Comparison of ENCODE assay signal across 21 cellular contexts in the genomic region with DNA sequence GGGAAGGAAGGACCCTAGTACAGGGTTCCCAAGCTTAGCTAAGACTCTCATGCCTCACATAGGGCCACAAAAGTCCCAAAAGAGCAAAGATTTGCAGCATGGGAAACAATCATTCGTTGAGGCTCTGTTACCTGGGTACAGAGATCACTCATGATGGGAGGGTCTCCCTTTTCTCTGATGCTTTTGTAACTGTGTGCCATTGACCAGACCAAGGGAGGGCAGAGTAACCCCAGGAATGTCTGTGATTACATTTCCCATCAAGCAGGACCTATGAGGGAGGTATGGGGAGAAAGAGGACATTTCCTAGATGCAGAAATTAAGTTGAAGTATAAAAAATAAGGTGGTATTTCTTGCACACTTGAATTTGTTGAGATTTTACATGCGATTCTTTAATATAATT. TPM values are rescaled to one million over a fixed set of nuclear protein-coding genes. Genes with fewer than 3 reads are reported as not detected.
DNase-seq lines count a peak whose midpoint lies in the region; ATAC-seq, FAIRE-seq and TF ChIP-seq lines count a peak whose summit lies in the region.
"Had no signal": no experiment of that assay in that cellular context is flagged by ENCODE, and none has a peak within 500 bp of the region (broad histone marks: within the 10 kb centered on the region; RNA-seq: fewer than 3 reads in every experiment).

No MANE protein-coding gene starts in this region.

- no peaks in the 10 kb centered on the region for H3K79me2 ChIP-seq in GM23338 (replicated peaks; ENCODE audit: insufficient read depth)
- H3K79me2 ChIP-seq in H9 (ENCODE audit: insufficient read depth, low read length): no peaks in the 10 kb centered on the region
- H3K79me2 ChIP-seq in H1 (ENCODE audit: control insufficient read depth in 1 of 2, insufficient read depth in 2 of 2, low read length in 2 of 2): no peaks in the 10 kb centered on the region

- FAIRE-seq in H1 (lab: Jason Lieb, UNC): no peak
- FAIRE-seq: GM12891, GM18507 had no signal

- TF ChIP-seq CTCF in GM23338 (conservative IDR thresholded peaks at IDR 0.05; ENCODE audit: low read depth in 2 of 2) (peak; percentile 9 to 32; a peak in 2 of 4 replicates), H9 (conservative IDR thresholded peaks at IDR 0.05) (no peak), RWPE2 (IDR thresholded peaks at IDR 0.05; ENCODE audit: poor library complexity, severe bottlenecking) (no peak), H1 (IDR thresholded peaks at IDR 0.05; ENCODE audit: control extremely low read depth in 1 of 3, insufficient read depth in 1 of 3, low read depth in 1 of 3, low read length in 3 of 3) (peak in 2 of 3 experiments; percentile 3 to 8; a peak in 2 of 4 replicates), psoas muscle (IDR thresholded peaks at IDR 0.05) (no peak)

- H4K91ac ChIP-seq in H9 (ENCODE audit: insufficient read length, low read depth, low read length) (no peak overlapping the region), H1 (replicated peaks; ENCODE audit: insufficient read length, low read length) (no peak overlapping the region)

- H3K9ac ChIP-seq in H9 (ENCODE audit: extremely low read depth, insufficient read length, low read length): no peak overlapping the region
- H3K9ac ChIP-seq in H1 (replicated peaks in 1 of 4; ENCODE audit: extremely low read depth in 1 of 4, low read depth in 3 of 4, low read length in 3 of 4): peak overlapping the region in 1 of 4 experiments; percentile 25; a peak in 1 of 7 replicates
- H3K9ac ChIP-seq: BLaER1 had no signal

- TF ChIP-seq EP300 in H1 (IDR thresholded peaks at IDR 0.05; ENCODE audit: borderline replicate concordance in 1 of 2, low read depth in 2 of 2, low read length in 2 of 2): no peak

- no CpG with 5 or more reads among the region's 2 CpGs for WGBS in H9 (ENCODE audit: extremely low coverage, insufficient read length, low lambda C conversion rate)
- 88% methylated on average over 2 of the region's 2 CpGs; no CpG with 5 or more reads in 1 of the 2 experiments for WGBS in H1 (ENCODE audit: extremely low coverage in 1 of 2, insufficient coverage in 1 of 2, insufficient read length in 1 of 2, insufficient replicate concordance in 2 of 2, low coverage in 1 of 2, low lambda C conversion rate in 2 of 2, missing lambda C conversion rate in 1 of 2), 2 experiments
- 79 to 89% (median 82%) methylated on average over 2 of the region's 2 CpGs for WGBS in psoas muscle, 3 donors

- H3K4me1 ChIP-seq in GM23338 (ENCODE audit: insufficient read depth) (no peaks in the 10 kb centered on the region), H9 (ENCODE audit: insufficient read depth, low read length) (no peaks in the 10 kb centered on the region), RWPE2 (ENCODE audit: insufficient read depth, poor library complexity, severe bottlenecking) (no peaks in the 10 kb centered on the region), H1 (replicated peaks in 1 of 4; ENCODE audit: control insufficient read depth in 3 of 4, insufficient read depth in 4 of 4, low read length in 3 of 4) (peaks cover 0 to 3% (median 0%) of the 10 kb centered on the region in 4 experiments; a peak in 1 of 7 replicates), psoas muscle (no peaks in the 10 kb centered on the region)
- H3K4me1 ChIP-seq: BLaER1, Caco-2 had no signal

- POLR2A ChIA-PET in H1 (lab: Charles Lee; ENCODE audit: partially characterized antibody): no interaction called here

- TF ChIP-seq POLR2A in H1 (IDR thresholded peaks at IDR 0.05; ENCODE audit: control extremely low read depth in 1 of 2, low read depth in 2 of 2, low read length in 2 of 2): no peak

- H3K4me2 ChIP-seq in GM23338 (no peak overlapping the region), H9 (ENCODE audit: insufficient read depth, insufficient read length, low read length) (no peak overlapping the region), H1 (ENCODE audit: insufficient read depth in 1 of 2, low read depth in 2 of 2, low read length in 2 of 2) (no peak overlapping the region)
- H3K4me2 ChIP-seq: BLaER1 had no signal

- no peaks in the 10 kb centered on the region for H3K9me2 ChIP-seq in GM23338 (ENCODE audit: insufficient read depth)

- H2BK20ac ChIP-seq in H9 (ENCODE audit: low read depth, low read length, poor library complexity, severe bottlenecking) (no peak overlapping the region), H1 (ENCODE audit: low read length) (no peak overlapping the region)

- H2AK5ac ChIP-seq in H9 (ENCODE audit: insufficient read length, low read length) (no peak overlapping the region), H1 (ENCODE audit: low read depth, low read length) (no peak overlapping the region)

- intact Hi-C loops in psoas muscle (cut with DNase I): no loop called here

- DNase-seq in GM23338 (ENCODE audit: low spot score): peak; percentile 12
- DNase-seq in H9: no peak
- DNase-seq in RWPE2 (ENCODE audit: low spot score): no peak
- DNase-seq in H1 (ENCODE audit: low read depth in 1 of 2, low spot score in 2 of 2): no peak
- no peak for DNase-seq in AG08396 (ENCODE audit: low spot score)
- no peak for DNase-seq in activated CD4-positive, alpha-beta T cell treated with anti-CD3 and anti-CD28 coated beads for 4 hours
- no peak for DNase-seq in psoas muscle
- DNase-seq in NCI-H82 (lab: John Stamatoyannopoulos, UW): no peak
- DNase-seq: Caco-2; CD4-positive, CD25-positive, alpha-beta regulatory T cell; CD8-positive, alpha-beta T cell; DMS53; DMS79 treated with DMSO at 0.1 percent for 48 hours; GF-D8; HFFc6 had no signal

- H3K4ac ChIP-seq in H9 (ENCODE audit: low read depth, low read length): no peak overlapping the region
- H3K4ac ChIP-seq in H1 (replicated peaks; ENCODE audit: insufficient read length, low read depth, low read length): no peak overlapping the region

- CTCF ChIA-PET in H1 (lab: Charles Lee; ENCODE audit: partially characterized antibody): interaction anchor here (0.6 to 1.3 kb wide), 3 partner anchors 45 to 209 kb away, joined by 3 to 5 read pairs (median 4); no protein-coding TSS in a partner anchor

- no peak overlapping the region for H3K56ac ChIP-seq in H9 (ENCODE audit: insufficient read length, low read depth, low read length)
- no peak overlapping the region for H3K56ac ChIP-seq in H1 (replicated peaks; ENCODE audit: insufficient read length, low read depth, low read length)

- no peaks in the 10 kb centered on the region for H3K36me3 ChIP-seq in GM23338 (ENCODE audit: insufficient read depth)
- no peaks in the 10 kb centered on the region for H3K36me3 ChIP-seq in RWPE2 (ENCODE audit: low read depth)
- H3K36me3 ChIP-seq in H1 (ENCODE audit: control insufficient read depth in 2 of 4, insufficient read depth in 4 of 4, low read length in 3 of 4): no peaks in the 10 kb centered on the region
- no peaks in the 10 kb centered on the region for H3K36me3 ChIP-seq in psoas muscle (ENCODE audit: insufficient read depth in 1 of 2, low read depth in 1 of 2)
- H3K36me3 ChIP-seq: BLaER1, HAP-1 had no signal

- H2BK15ac ChIP-seq in H9 (ENCODE audit: low read depth, low read length): no peak overlapping the region
- no peak overlapping the region for H2BK15ac ChIP-seq in H1 (ENCODE audit: low read length)

- H2AFZ ChIP-seq in GM23338 (peak overlapping the region; percentile 90), H9 (ENCODE audit: low read length) (peak overlapping the region; percentile 16), H1 (ENCODE audit: low read length) (peak overlapping the region; percentile 92; the same call in 1 of the 2 replicates)

- no peaks in the 10 kb centered on the region for H3K36me3 Mint-ChIP-seq in GM23338 (ENCODE audit: low read depth)
- H3K36me3 Mint-ChIP-seq in H9 (ENCODE audit: insufficient read depth in 1 of 3, low read depth in 3 of 3): no peaks in the 10 kb centered on the region
- H3K36me3 Mint-ChIP-seq: CD4-positive, CD25-positive, alpha-beta regulatory T cell; CD8-positive, alpha-beta T cell had no signal

- H3K27me3 ChIP-seq in GM23338 (ENCODE audit: insufficient read depth) (no peaks in the 10 kb centered on the region), H9 (ENCODE audit: insufficient read depth, low read length) (no peaks in the 10 kb centered on the region), RWPE2 (ENCODE audit: insufficient read depth, poor library complexity, severe bottlenecking) (no peaks in the 10 kb centered on the region), H1 (replicated peaks in 1 of 4; ENCODE audit: control insufficient read depth in 3 of 4, extremely low read depth in 1 of 4, insufficient read depth in 3 of 4, low read length in 3 of 4) (no peaks in the 10 kb centered on the region), psoas muscle (ENCODE audit: insufficient read depth in 3 of 3, low read length in 2 of 3) (no peaks in the 10 kb centered on the region)
- H3K27me3 ChIP-seq: BLaER1 had no signal

- no peaks in the 10 kb centered on the region; the same call in 1 of the 2 replicates for H3F3A ChIP-seq in GM23338 (replicated peaks; ENCODE audit: low read depth)

- H3K9me3 Mint-ChIP-seq in GM23338 (peaks cover 7% of the 10 kb centered on the region; the same call in 1 of the 3 replicates), H9 (no peaks in the 10 kb centered on the region)
- H3K9me3 Mint-ChIP-seq: CD4-positive, CD25-positive, alpha-beta regulatory T cell; CD8-positive, alpha-beta T cell; HFFc6 had no signal

- H3K79me1 ChIP-seq in H9 (ENCODE audit: insufficient read depth, low read depth, low read length, poor library complexity, severe bottlenecking) (no peaks in the 10 kb centered on the region), H1 (ENCODE audit: low read depth, low read length) (no peaks in the 10 kb centered on the region)

- H3K18ac ChIP-seq in H9 (ENCODE audit: insufficient read length, low read depth, low read length) (no peak overlapping the region), H1 (ENCODE audit: extremely low read depth, low read length) (no peak overlapping the region)

- H3K23me2 ChIP-seq in H9 (ENCODE audit: insufficient read length, low read depth, low read length, poor library complexity, severe bottlenecking): no peaks in the 10 kb centered on the region
- H3K23me2 ChIP-seq in H1 (ENCODE audit: low read depth, low read length): no peaks in the 10 kb centered on the region

- H3K27ac ChIP-seq in GM23338 (ENCODE audit: low read depth): no peak overlapping the region
- no peak overlapping the region for H3K27ac ChIP-seq in H9 (ENCODE audit: insufficient read length, low read depth, low read length)
- H3K27ac ChIP-seq in RWPE2 (ENCODE audit: poor library complexity, severe bottlenecking): no peak overlapping the region
- H3K27ac ChIP-seq in H1 (ENCODE audit: low read depth, low read length): no peak overlapping the region
- H3K27ac ChIP-seq in psoas muscle: no peak overlapping the region
- H3K27ac ChIP-seq: BLaER1, C4-2B had no signal

- H3K27ac Mint-ChIP-seq in GM23338 (no peak overlapping the region), H9 (no peak overlapping the region)
- H3K27ac Mint-ChIP-seq: B cell; CD4-positive, CD25-positive, alpha-beta regulatory T cell; CD8-positive, alpha-beta T cell; HFFc6 had no signal

- H3K9me3 ChIP-seq in H9 (ENCODE audit: control insufficient read depth, low read depth, low read length): no peaks in the 10 kb centered on the region
- no peaks in the 10 kb centered on the region for H3K9me3 ChIP-seq in RWPE2 (ENCODE audit: severe bottlenecking)
- no peaks in the 10 kb centered on the region for H3K9me3 ChIP-seq in H1 (ENCODE audit: insufficient read depth in 2 of 2, low read depth in 1 of 2, low read length in 1 of 2)
- no peaks in the 10 kb centered on the region for H3K9me3 ChIP-seq in psoas muscle
- H3K9me3 ChIP-seq: BLaER1, HAP-1 had no signal

- H3K27me3 Mint-ChIP-seq in GM23338 (ENCODE audit: insufficient read depth, low read depth, poor library complexity) (peaks cover 2% of the 10 kb centered on the region), H9 (ENCODE audit: low read depth) (no peaks in the 10 kb centered on the region)
- H3K27me3 Mint-ChIP-seq: B cell had no signal

- H3K23ac ChIP-seq in H9 (ENCODE audit: insufficient read length, low read depth, low read length) (no peak overlapping the region), H1 (ENCODE audit: insufficient read length) (no peak overlapping the region)

- no peak overlapping the region for H2BK5ac ChIP-seq in H9 (ENCODE audit: insufficient read length, low read length)
- H2BK5ac ChIP-seq in H1 (ENCODE audit: low read depth, low read length): no peak overlapping the region

- H4K20me1 ChIP-seq in GM23338 (replicated peaks; ENCODE audit: insufficient read depth): no peaks in the 10 kb centered on the region
- no peaks in the 10 kb centered on the region for H4K20me1 ChIP-seq in H9 (ENCODE audit: control insufficient read depth, insufficient read depth, insufficient read length)
- H4K20me1 ChIP-seq in H1 (replicated peaks in 1 of 2; ENCODE audit: control insufficient read depth in 1 of 2, insufficient read depth in 2 of 2, low read length in 2 of 2): no peaks in the 10 kb centered on the region
- H4K20me1 ChIP-seq: BLaER1 had no signal

- H4K5ac ChIP-seq in H9 (ENCODE audit: insufficient read length, low read depth, low read length): no peak overlapping the region
- no peak overlapping the region for H4K5ac ChIP-seq in H1 (ENCODE audit: insufficient read length, low read depth, low read length)

- H2BK120ac ChIP-seq in H9 (ENCODE audit: low read depth, low read length, poor library complexity, severe bottlenecking) (no peak overlapping the region), H1 (replicated peaks; ENCODE audit: low read depth, low read length) (no peak overlapping the region)

- no peak overlapping the region for H3T11ph ChIP-seq in H9 (ENCODE audit: low read length)

- H3K4me3 ChIP-seq in GM23338 (no peak overlapping the region), RWPE2 (ENCODE audit: severe bottlenecking) (no peak overlapping the region), H1 (ENCODE audit: extremely low read depth in 1 of 4, insufficient read depth in 2 of 4, low read depth in 3 of 4, low read length in 4 of 4) (no peak overlapping the region), psoas muscle (no peak overlapping the region)
- H3K4me3 ChIP-seq: BLaER1, HAP-1 had no signal

- TF ChIP-seq RAD21 in H1 (IDR thresholded peaks at IDR 0.05 in 1 of 2, conservative IDR thresholded peaks at IDR 0.05 in 1 of 2; ENCODE audit: low read depth in 2 of 2, low read length in 2 of 2): peak; percentile 16 to 35; a peak in 2 of 4 replicates

- peak; percentile 57 for ATAC-seq in GM23338
- peak; percentile 29; the same call in 1 of the 3 replicates for ATAC-seq in RWPE2 (ENCODE audit: low read depth)
- no peak for ATAC-seq in psoas muscle
- ATAC-seq: CD8-positive, alpha-beta T cell had no signal

- H4K8ac ChIP-seq in H9 (replicated peaks; ENCODE audit: insufficient read length, low read depth, low read length): no peak overlapping the region
- no peak overlapping the region for H4K8ac ChIP-seq in H1 (ENCODE audit: extremely low read depth, insufficient read depth, low read length)

- H3K14ac ChIP-seq in H9 (ENCODE audit: insufficient read depth, low read length) (no peak overlapping the region), H1 (ENCODE audit: insufficient read length) (no peak overlapping the region)

- H2BK12ac ChIP-seq in H9 (ENCODE audit: insufficient read length, low read depth, low read length): no peak overlapping the region
- H2BK12ac ChIP-seq in H1 (ENCODE audit: low read depth, low read length): no peak overlapping the region

- H3K4me3 Mint-ChIP-seq in GM23338: no peak overlapping the region
- no peak overlapping the region for H3K4me3 Mint-ChIP-seq in H9
- H3K4me3 Mint-ChIP-seq: B cell; CD4-positive, CD25-positive, alpha-beta regulatory T cell; CD8-positive, alpha-beta T cell; HFFc6 had no signal

- H3K4me1 Mint-ChIP-seq in GM23338: no peaks in the 10 kb centered on the region
- peaks cover 0 to 3% of the 10 kb centered on the region in 2 experiments; a peak in 1 of 4 replicates for H3K4me1 Mint-ChIP-seq in H9
- H3K4me1 Mint-ChIP-seq: B cell had no signal

RNA-seq across cellular contexts. Expression of gene DLGAP5, which starts 16.4 kb away (rescaled TPM):
- 106 and 110 TPM in 2 replicates for total RNA-seq in GM23338 (2014; rRNA removed; shearing (Covaris generic))
- polyA plus RNA-seq in GM23338 (2016; fragmentation: Nextera tagmentation; extraction: Ambion mirVana) (92.7 and 117 TPM in 2 replicates), H1 (2011; rRNA removed) (9.1 and 16.9 TPM in 2 replicates), psoas muscle (under 1 TPM in 2 of 3 donors, not detected in 1; 0.03 to 0.05 TPM)
- total RNA-seq in H9 (2021) (115 and 118 TPM in 2 replicates), psoas muscle (under 1 TPM in 2 of 4 donors, not detected in 2; 0.10 to 0.29 TPM)
- total RNA-seq in H1 (2021; fragmentation: NEBNext Ultra II Directional; extraction: Animal tissue kit (Norgen Biotek cat#: 25700)): 150 and 155 TPM in 2 replicates
- 39.0 TPM for polyA plus RNA-seq in H1 (2011; cell fraction: cytosol; rRNA removed)
- polyA plus RNA-seq in H1 (2011; cell fraction: nucleus; rRNA removed): 16.9 TPM
- 43.1 to 83.1 TPM (median 51.0 TPM) in 4 replicates for polyA plus RNA-seq in H1 (2012, experiment 1 of 2)
- 4.7 TPM for polyA plus RNA-seq in H1 (2012, experiment 2 of 2)
- polyA plus RNA-seq in H1 (2013, experiment 1 of 2): 99.1 TPM
- polyA plus RNA-seq in H1 (2013, experiment 2 of 2): 95.2 TPM
- 23.1 and 33.5 TPM in 2 replicates for polyA minus RNA-seq in H1 (2011; rRNA and poly(A)+ RNA removed)
- 33.6 TPM for polyA minus RNA-seq in H1 (2011; cell fraction: cytosol; rRNA and poly(A)+ RNA removed)
- polyA minus RNA-seq in H1 (2011; cell fraction: nucleus; rRNA and poly(A)+ RNA removed): 66.7 TPM
- total RNA-seq: B cell had no signal

Comparison
In these comparisons a context has a peak if more than half of its experiments do, and no peak if none do; other contexts are left out.
1. ATAC-seq: peak in GM23338 (single experiment) and RWPE2 (single experiment); none in psoas muscle (0 of 4).
2. H2AFZ ChIP-seq: peak in every context shown above with its lines; median percentile 92 in H1; 90 in GM23338; 16 in H9.
3. CTCF ChIP-seq: peak in GM23338 (2 of 2) and H1 (2 of 3); none in H9 (single experiment), RWPE2 (single experiment) and psoas muscle (single experiment).
4. RNA of gene DLGAP5, which starts 16.4 kb away (total RNA-seq): 150 to 155 TPM in H1, 115 to 118 TPM in H9 and 106 to 110 TPM in GM23338; 0.10 to 0.29 TPM in psoas muscle; every median in the first group is over 10 times any median in the second.